In the genomic region with DNA sequence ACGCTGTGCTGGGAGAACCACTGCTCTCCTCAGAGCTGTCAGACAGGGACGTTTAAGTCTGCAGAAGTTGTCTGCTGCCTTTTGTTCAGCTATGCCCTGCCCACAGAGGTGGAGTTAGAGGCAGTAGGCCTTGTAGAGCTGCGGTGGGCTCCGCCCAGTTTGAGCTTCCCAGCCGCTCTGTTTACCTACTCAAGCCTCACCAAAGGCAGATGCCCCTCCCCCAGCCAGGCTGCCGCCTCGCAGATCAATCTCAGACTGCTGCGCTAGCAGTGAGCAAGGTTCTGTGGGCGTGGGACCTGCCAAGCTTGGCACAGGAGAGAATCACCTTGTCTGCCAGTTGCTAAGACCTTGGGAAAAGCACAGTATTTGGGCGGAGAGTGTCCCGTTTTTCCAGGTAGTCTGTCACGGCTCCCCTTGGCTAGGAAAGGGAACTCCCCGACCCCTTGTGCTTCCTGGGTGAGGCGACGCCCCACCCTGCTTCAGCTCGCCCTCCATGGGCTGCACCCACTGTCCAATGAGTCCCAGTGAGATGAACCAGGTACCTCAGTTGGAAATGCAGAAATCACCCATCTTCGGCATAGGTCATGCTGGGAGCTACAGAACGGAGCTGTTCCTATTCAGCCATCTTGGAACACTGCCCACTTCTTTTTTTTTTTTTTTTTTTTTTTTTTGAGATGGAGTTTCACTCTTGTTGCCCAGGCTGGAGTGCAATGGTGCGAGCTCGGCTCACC, we compare ENCODE assay signal across 8 cellular contexts. TPM values are rescaled to one million over a fixed set of nuclear protein-coding genes. Genes with fewer than 3 reads are reported as not detected.
A peak's percentile ranks its signal among the peaks of the same experiment; 100 is the strongest.
DNase-seq lines count a peak whose midpoint lies in the region; ATAC-seq and TF ChIP-seq lines count a peak whose summit lies in the region.
"Not testable (repeated sequence)": the region's sequence is repeated elsewhere in the genome, so short reads cannot be mapped to it uniquely, and the experiment has no call there.

No MANE protein-coding gene starts in this region.

- peaks cover 11% of the 10 kb centered on the region for H3K4me1 ChIP-seq in ES-I3 (ENCODE audit: insufficient read depth, low read length)
- H3K4me1 ChIP-seq in prostate gland (replicated peaks) = not testable (repeated sequence)

- TF ChIP-seq POLR2A in prostate gland (IDR thresholded peaks at IDR 0.05) = not testable (repeated sequence)

- not testable (repeated sequence) for H3K4me1 Mint-ChIP-seq in T-helper 17 cell

- not testable (repeated sequence) for H3K36me3 ChIP-seq in ES-I3 (ENCODE audit: insufficient read depth, low read length); prostate gland

- H3K27ac ChIP-seq in caudate nucleus (ENCODE audit: low read depth, low read length); prostate gland: not testable (repeated sequence)

- intact Hi-C loops in prostate gland (cut with DNase I) = not testable (repeated sequence)

- peak overlapping the region; percentile 59; the same call in 1 of the 2 replicates for H3K9ac ChIP-seq in ES-I3 (ENCODE audit: low read depth, low read length)

- H3K4me3 Mint-ChIP-seq in T-helper 17 cell = not testable (repeated sequence)

- DNase-seq in NCI-H2029 treated with DMSO at 0.1 percent for 48 hours (lab: John Stamatoyannopoulos, UW) (peak; percentile 69), T-helper 17 cell (peak in 2 of 3 donors; percentile 15 to 22), activated T-cell treated with anti-CD3 and anti-CD28 coated beads for 48 hours (ENCODE audit: low read depth) (peak; percentile 26), caudate nucleus (lab: John Stamatoyannopoulos, UW) (peak in 48 of 61 donors; percentile 25 to 96 (median 68)), left kidney (ENCODE audit: low read depth, low spot score) (peak; percentile 24), prostate gland (ENCODE audit: low spot score) (peak; percentile 92)
- peak; percentile 13 for DNase-seq in stimulated activated naive CD4-positive, alpha-beta T cell treated with Interleukin-2 at 50 U/mL for 16 hours (lab: John Stamatoyannopoulos, UW)

- H3K9me3 ChIP-seq in ES-I3 (ENCODE audit: control insufficient read depth, insufficient read depth, low read length); T-helper 17 cell (ENCODE audit: control insufficient read depth, low read length, poor library complexity, severe bottlenecking); prostate gland: not testable (repeated sequence)

- WGBS in prostate gland = 63% methylated on average over 20 of the region's 20 CpGs

- peak; percentile 50 for ATAC-seq in T-helper 17 cell

- not testable (repeated sequence) for TF ChIP-seq CTCF in prostate gland (IDR thresholded peaks at IDR 0.05)

- not testable (repeated sequence) for H3K36me3 Mint-ChIP-seq in T-helper 17 cell (ENCODE audit: low read depth)

- not testable (repeated sequence) for H3K27me3 ChIP-seq in prostate gland (replicated peaks; ENCODE audit: insufficient read depth)

- H3K27ac Mint-ChIP-seq in T-helper 17 cell = not testable (repeated sequence)

- peak overlapping the region in 1 of 2 donors; percentile 18 for H3K4me3 ChIP-seq in prostate gland

- not testable (repeated sequence) for H3K27me3 Mint-ChIP-seq in T-helper 17 cell

RNA-seq across cellular contexts. Expression of a gene that starts 57.6 kb away (rescaled TPM):
- total RNA-seq in T-helper 17 cell = 100 to 1,000 TPM; 181 to 189 TPM
- total RNA-seq in prostate gland = 100 to 1,000 TPM; 111 to 146 TPM

Comparison
In these comparisons a context has a peak if more than half of its experiments do, and no peak if none do; other contexts are left out.
1. DNase-seq: peak in every context shown above with its lines; median percentile 92 in prostate gland; 69 in NCI-H2029 treated with DMSO at 0.1 percent for 48 hours; 68 in caudate nucleus; 26 in activated T-cell treated with anti-CD3 and anti-CD28 coated beads for 48 hours; 24 in left kidney; 18 in T-helper 17 cell; 13 in stimulated activated naive CD4-positive, alpha-beta T cell treated with Interleukin-2 at 50 U/mL for 16 hours.